8 cellular contexts compared by ENCODE assay signal in the genomic region with DNA sequence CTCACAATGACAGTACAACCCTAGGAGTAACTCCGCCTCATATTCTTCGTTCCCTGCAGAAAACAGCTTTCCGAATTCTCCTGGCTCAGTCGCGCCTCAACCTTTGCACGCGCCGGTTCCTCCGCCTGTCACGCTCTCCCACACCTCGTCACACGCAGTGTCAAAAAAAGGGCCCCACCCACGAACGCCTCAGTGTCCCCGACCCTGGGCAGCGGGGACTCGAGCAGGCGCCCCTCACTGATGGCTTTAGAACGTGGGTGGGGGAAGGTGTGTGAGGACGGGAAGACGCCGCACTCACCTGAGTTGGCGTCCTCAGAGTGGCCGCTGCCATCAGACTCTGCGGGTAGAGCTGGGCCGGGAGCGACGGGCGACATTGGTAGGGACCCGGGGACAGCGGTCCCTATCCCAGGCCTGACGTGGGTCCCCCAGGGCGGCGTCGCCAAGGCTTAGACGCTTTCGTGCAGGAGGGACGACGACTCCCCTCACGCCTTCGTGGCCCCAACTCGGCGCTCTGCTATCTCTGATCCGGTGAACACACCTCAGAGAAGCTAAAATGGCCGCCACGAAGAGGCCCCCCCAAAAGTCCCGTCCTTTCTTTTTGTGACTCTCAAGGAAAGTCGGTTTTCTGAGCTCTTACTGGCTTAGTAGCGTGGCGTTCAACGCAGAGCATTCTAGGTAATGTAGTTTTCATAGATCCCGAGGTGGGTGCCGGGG. TPM values are rescaled to one million over a fixed set of nuclear protein-coding genes. Genes with fewer than 3 reads are reported as not detected.
DNase-seq lines count a peak whose midpoint lies in the region; ATAC-seq and TF ChIP-seq lines count a peak whose summit lies in the region.

A gene (minus strand): TSS at position 564 of the 714 bp plus-strand sequence. CDS start 233 bp downstream, at position 331.

- H3K4me1 ChIP-seq in ACC112 (ENCODE audit: control insufficient read depth, insufficient read depth, low read length, unreplicated experiment) (peaks cover 5% of the 10 kb centered on the region), hepatocyte (ENCODE audit: insufficient read depth) (peaks cover 13% of the 10 kb centered on the region)

- H3K27me3 ChIP-seq in ACC112 (ENCODE audit: insufficient read depth, low read length) (no peaks in the 10 kb centered on the region), hepatocyte (no peaks in the 10 kb centered on the region)

- H3K36me3 ChIP-seq in ACC112 (ENCODE audit: insufficient read depth, low read length) (peaks cover 5% of the 10 kb centered on the region; the same call in 1 of the 2 replicates), hepatocyte (replicated peaks; ENCODE audit: insufficient read depth, low read depth) (no peaks in the 10 kb centered on the region)

- no peak within 1 kb of the TSS for H3K27ac ChIP-seq in ACC112 (ENCODE audit: low read depth, low read length)
- H3K27ac ChIP-seq in hepatocyte = peak within 1 kb of the TSS; percentile 98

- intact Hi-C loops in posterior vena cava (cut with DNase I) = loop anchor here in 1 of 2 donors (1.0 kb wide), 1 partner anchor 36 kb away; no protein-coding TSS in a partner anchor

- no peaks in the 10 kb centered on the region for H3K9me3 ChIP-seq in hepatocyte (ENCODE audit: low read depth)

- H3K9me2 ChIP-seq in hepatocyte (replicated peaks; ENCODE audit: insufficient read depth) = no peaks in the 10 kb centered on the region

- peak within 1 kb of the TSS; percentile 88 for H2AFZ ChIP-seq in ACC112 (ENCODE audit: low read length, unreplicated experiment)
- peak within 1 kb of the TSS; percentile 89 for H2AFZ ChIP-seq in hepatocyte

- no peaks in the 10 kb centered on the region for H4K20me1 ChIP-seq in hepatocyte (ENCODE audit: insufficient read depth, poor library complexity, severe bottlenecking)

- H3K4me3 ChIP-seq in ACC112 (ENCODE audit: low read depth, low read length) = peak within 1 kb of the TSS; percentile 91
- H3K4me3 ChIP-seq in hepatocyte = peak within 1 kb of the TSS; percentile 70

- peak; percentile 89 for DNase-seq in NCI-H748 (lab: John Stamatoyannopoulos, UW; ENCODE audit: unreplicated experiment)
- DNase-seq in astrocyte of the hippocampus (ENCODE audit: low read depth, low spot score) = peak; percentile 90
- DNase-seq in hepatocyte (ENCODE audit: low spot score) = peak; percentile 87
- DNase-seq in posterior vena cava (ENCODE audit: low spot score) = peak; percentile 78

- WGBS in hepatocyte (ENCODE audit: low lambda C conversion rate, missing lambda C conversion rate) = 1% methylated on average over 53 of the region's 53 CpGs

- no peak for TF ChIP-seq CTCF in hepatocyte (IDR thresholded peaks at IDR 0.05; ENCODE audit: poor library complexity)

- peak within 1 kb of the TSS; percentile 98 for H3K4me2 ChIP-seq in hepatocyte

- ATAC-seq in HG03460 (IDR thresholded peaks at IDR 0.05; ENCODE audit: unreplicated experiment) (no peak), GM19467 (IDR thresholded peaks at IDR 0.05; ENCODE audit: unreplicated experiment) (no peak), HG03571 (IDR thresholded peaks at IDR 0.05; ENCODE audit: unreplicated experiment) (no peak)

- H3K79me2 ChIP-seq in ACC112 (ENCODE audit: control insufficient read depth, insufficient read depth, low read length, unreplicated experiment) = peaks cover 13% of the 10 kb centered on the region
- H3K79me2 ChIP-seq in hepatocyte = peaks cover 51% of the 10 kb centered on the region

RNA-seq across cellular contexts. Expression of the gene that starts here (rescaled TPM):
- total RNA-seq in hepatocyte = 10.7 and 11.1 TPM in 2 replicates
- polyA plus RNA-seq in hepatocyte = 3.5 and 5.6 TPM in 2 replicates
- 1 to 10 TPM; 3.7 to 5.9 TPM for total RNA-seq in posterior vena cava
